In genomic region chr2:218658671-218659257, GRCh38 we compare ENCODE assay signal across 1 cellular context.
TF ChIP-seq lines count a peak whose summit lies in the region.

No MANE protein-coding gene starts in this region.

TF ChIP-seq in HepG2, 621 proteins besides CTCF, POLR2A, EP300 and RAD21 (continued from another document and continues in another):
- TF ChIP-seq GMEB1 (CRISPR knock-in tag; IDR thresholded peaks at IDR 0.05; ENCODE audit: borderline replicate concordance) (no peak), PCBP2 (optimal IDR thresholded peaks at IDR 0.05; ENCODE audit: low read depth, low read length, poor library complexity, severe bottlenecking) (no peak), ZNF333 (CRISPR knock-in tag; IDR thresholded peaks at IDR 0.05; ENCODE audit: borderline replicate concordance) (no peak), ARID3A (IDR thresholded peaks at IDR 0.05; ENCODE audit: low read depth, low read length) (no peak), ZBTB44 (CRISPR knock-in tag; IDR thresholded peaks at IDR 0.05) (no peak), KDM5A (IDR thresholded peaks at IDR 0.05; ENCODE audit: borderline replicate concordance, low read length) (no peak), BRD4 (CRISPR knock-in tag; IDR thresholded peaks at IDR 0.05) (no peak), ZNF563 (CRISPR knock-in tag; IDR thresholded peaks at IDR 0.05) (no peak), EEA1 (CRISPR knock-in tag; IDR thresholded peaks at IDR 0.05; ENCODE audit: borderline replicate concordance) (no peak), ZNF264 (CRISPR knock-in tag; IDR thresholded peaks at IDR 0.05) (no peak), ZBTB21 (CRISPR knock-in tag; IDR thresholded peaks at IDR 0.05) (no peak), IKZF4 (CRISPR knock-in tag; IDR thresholded peaks at IDR 0.05; ENCODE audit: borderline replicate concordance, low read depth, not compliant biosample characterization) (no peak), YEATS4 (CRISPR knock-in tag; IDR thresholded peaks at IDR 0.05; ENCODE audit: borderline replicate concordance) (no peak), ZNF260 (CRISPR knock-in tag; IDR thresholded peaks at IDR 0.05; ENCODE audit: borderline replicate concordance, low read depth) (no peak), EZH2 (conservative IDR thresholded peaks at IDR 0.05; ENCODE audit: low read depth, low read length) (no peak), NCOR1 (IDR thresholded peaks at IDR 0.05; ENCODE audit: borderline replicate concordance, low read length) (no peak), ETS1 (CRISPR knock-in tag; IDR thresholded peaks at IDR 0.05) (no peak), NCOA1 (CRISPR knock-in tag; IDR thresholded peaks at IDR 0.05) (no peak), ZNF83 (CRISPR knock-in tag; IDR thresholded peaks at IDR 0.05; ENCODE audit: borderline replicate concordance) (no peak), SRY (CRISPR knock-in tag; IDR thresholded peaks at IDR 0.05) (no peak), ZSCAN30 (CRISPR knock-in tag; IDR thresholded peaks at IDR 0.05) (no peak), ATF2 (CRISPR knock-in tag; IDR thresholded peaks at IDR 0.05) (no peak), ZFP91 (CRISPR knock-in tag; IDR thresholded peaks at IDR 0.05; ENCODE audit: borderline replicate concordance) (no peak), HBP1 (CRISPR knock-in tag; IDR thresholded peaks at IDR 0.05; ENCODE audit: low read depth) (no peak), NCOA5 (CRISPR knock-in tag; IDR thresholded peaks at IDR 0.05) (no peak), ZBTB2 (CRISPR knock-in tag; IDR thresholded peaks at IDR 0.05; ENCODE audit: low read depth) (no peak), ZNF10 (CRISPR knock-in tag; IDR thresholded peaks at IDR 0.05; ENCODE audit: borderline replicate concordance, low read depth) (no peak), ZNF205 (CRISPR knock-in tag; IDR thresholded peaks at IDR 0.05) (no peak), NRL (CRISPR knock-in tag; IDR thresholded peaks at IDR 0.05; ENCODE audit: borderline replicate concordance) (peak; percentile 35; the same call in 1 of the 2 replicates), FLYWCH1 (CRISPR knock-in tag; IDR thresholded peaks at IDR 0.05) (no peak), ZNF7 (CRISPR knock-in tag; IDR thresholded peaks at IDR 0.05) (no peak), ZBED4 (CRISPR knock-in tag; IDR thresholded peaks at IDR 0.05; ENCODE audit: borderline replicate concordance) (no peak), HOXD1 (CRISPR knock-in tag; IDR thresholded peaks at IDR 0.05) (no peak), ZNF678 (CRISPR knock-in tag; IDR thresholded peaks at IDR 0.05) (no peak)
